ENCODE assay signal across 15 cellular contexts in genomic region chr15:49035825-49036224, GRCh38. TPM values are rescaled to one million over a fixed set of nuclear protein-coding genes. Genes with fewer than 3 reads are reported as not detected.
DNase-seq lines count a peak whose midpoint lies in the region; ATAC-seq and TF ChIP-seq lines count a peak whose summit lies in the region.
"Had no signal": no experiment of that assay in that cellular context is flagged by ENCODE, and none has a peak within 500 bp of the region (broad histone marks: within the 10 kb centered on the region; RNA-seq: fewer than 3 reads in every experiment).

No MANE protein-coding gene starts in this region.

- no peak for TF ChIP-seq POLR2A in lower leg skin (IDR thresholded peaks at IDR 0.05)

- H3K27me3 ChIP-seq in GM23338 (ENCODE audit: insufficient read depth): no peaks in the 10 kb centered on the region
- H3K27me3 ChIP-seq: Peyer's patch had no signal

- H3K4me3 ChIP-seq in lower leg skin (ENCODE audit: low read depth, poor library complexity, severe bottlenecking) (no peak overlapping the region), coronary artery (no peak overlapping the region), GM23338 (no peak overlapping the region)
- H3K4me3 ChIP-seq: Peyer's patch had no signal

- H3K27ac Mint-ChIP-seq in nephron (peak overlapping the region in 2 of 3 experiments; percentile 1 to 11), GM23338 (no peak overlapping the region)
- H3K27ac Mint-ChIP-seq: CD14-positive monocyte had no signal

- peaks cover 49% of the 10 kb centered on the region for H3K79me2 ChIP-seq in GM23338 (replicated peaks; ENCODE audit: insufficient read depth)

- no peak overlapping the region for H2AFZ ChIP-seq in GM23338

- H3K4me1 Mint-ChIP-seq in nephron (peaks cover 31% of the 10 kb centered on the region), GM23338 (no peaks in the 10 kb centered on the region; the same call in 2 of the 3 replicates)

- H3F3A ChIP-seq in GM23338 (replicated peaks; ENCODE audit: low read depth): no peaks in the 10 kb centered on the region

- H3K9me2 ChIP-seq in GM23338 (ENCODE audit: insufficient read depth): no peaks in the 10 kb centered on the region

- intact Hi-C loops in left colon (cut with DNase I, micrococcal nuclease): no loop called here
- intact Hi-C loops in lower leg skin (cut with DNase I; ENCODE audit: low total_unique reads): no loop called here

- H3K27ac ChIP-seq in coronary artery (no peak overlapping the region), GM23338 (ENCODE audit: low read depth) (no peak overlapping the region)
- H3K27ac ChIP-seq: KMS-11, Peyer's patch had no signal

- H3K36me3 Mint-ChIP-seq in nephron (ENCODE audit: low read depth) (peaks cover 20% of the 10 kb centered on the region), GM23338 (ENCODE audit: low read depth) (peaks cover 2% of the 10 kb centered on the region; the same call in 1 of the 3 replicates)

- no peaks in the 10 kb centered on the region for H3K4me1 ChIP-seq in GM23338 (ENCODE audit: insufficient read depth)

- H3K4me3 Mint-ChIP-seq in nephron (no peak overlapping the region), GM23338 (no peak overlapping the region)
- H3K4me3 Mint-ChIP-seq: CD14-positive monocyte had no signal

- 94 to 96% methylated on average over 2 of the region's 2 CpGs for WGBS in lower leg skin, 2 donors

- TF ChIP-seq CTCF in nephron (IDR thresholded peaks at IDR 0.05; ENCODE audit: unreplicated experiment in 3 of 3) (no peak), lower leg skin (IDR thresholded peaks at IDR 0.05) (no peak), coronary artery (IDR thresholded peaks at IDR 0.05) (no peak), GM23338 (conservative IDR thresholded peaks at IDR 0.05; ENCODE audit: low read depth in 2 of 2) (no peak)

- H4K20me1 ChIP-seq in GM23338 (replicated peaks; ENCODE audit: insufficient read depth): no peaks in the 10 kb centered on the region; the same call in 1 of the 2 replicates

- H3K27me3 Mint-ChIP-seq in nephron (ENCODE audit: low read depth) (no peaks in the 10 kb centered on the region), GM23338 (ENCODE audit: insufficient read depth, low read depth, poor library complexity) (peaks cover 3% of the 10 kb centered on the region)

- no peak overlapping the region for H3K4me2 ChIP-seq in GM23338
- H3K4me2 ChIP-seq: KMS-11 had no signal

- H3K36me3 ChIP-seq in GM23338 (ENCODE audit: insufficient read depth): no peaks in the 10 kb centered on the region

- H3K9me3 Mint-ChIP-seq in nephron (no peaks in the 10 kb centered on the region), GM23338 (no peaks in the 10 kb centered on the region)

- peak; percentile 95 for ATAC-seq in left colon
- no peak for ATAC-seq in GM23338

- DNase-seq in NCI-H69 (lab: John Stamatoyannopoulos, UW) (peak; percentile 7), left colon (no peak), lower leg skin (ENCODE audit: low spot score in 2 of 2) (no peak), coronary artery (ENCODE audit: low spot score) (no peak), GM23338 (ENCODE audit: low spot score) (no peak), iPS-NIHi7 (ENCODE audit: extremely low spot score) (no peak)
- DNase-seq: DMS79 treated with DMSO at 0.1 percent for 48 hours, NCI-H1417, NCI-H187, NCI-H2171, NCI-H526, Peyer's patch had no signal

TF ChIP-seq in GM23338, 12 proteins besides CTCF, POLR2A, EP300 and RAD21:
- TF ChIP-seq EZH2 (IDR thresholded peaks at IDR 0.05; ENCODE audit: low read depth, unreplicated experiment) (no peak), ZNF462 (CRISPR knock-in tag; IDR thresholded peaks at IDR 0.05) (no peak), NANOG (IDR thresholded peaks at IDR 0.05; ENCODE audit: borderline replicate concordance) (no peak), STAT1 (IDR thresholded peaks at IDR 0.05; ENCODE audit: unreplicated experiment) (no peak), EZH2phosphoT487 (IDR thresholded peaks at IDR 0.05; ENCODE audit: unreplicated experiment) (no peak)

RNA-seq across cellular contexts. Expression of gene SECISBP2L, which starts 10.4 kb away (rescaled TPM):
- total RNA-seq in left colon (10 to 100 TPM; 40.9 to 48.5 TPM), lower leg skin (10 to 100 TPM; 26.7 to 37.3 (median 30.7) TPM)
- 18.6 and 18.9 TPM in 2 replicates for total RNA-seq in GM23338 (2014; rRNA removed; shearing (Covaris generic))
- polyA plus RNA-seq in GM23338 (2016; fragmentation: Nextera tagmentation; extraction: Ambion mirVana): 20.2 and 28.3 TPM in 2 replicates
